Comparison of ENCODE assay signal across 8 cellular contexts in the genomic region with DNA sequence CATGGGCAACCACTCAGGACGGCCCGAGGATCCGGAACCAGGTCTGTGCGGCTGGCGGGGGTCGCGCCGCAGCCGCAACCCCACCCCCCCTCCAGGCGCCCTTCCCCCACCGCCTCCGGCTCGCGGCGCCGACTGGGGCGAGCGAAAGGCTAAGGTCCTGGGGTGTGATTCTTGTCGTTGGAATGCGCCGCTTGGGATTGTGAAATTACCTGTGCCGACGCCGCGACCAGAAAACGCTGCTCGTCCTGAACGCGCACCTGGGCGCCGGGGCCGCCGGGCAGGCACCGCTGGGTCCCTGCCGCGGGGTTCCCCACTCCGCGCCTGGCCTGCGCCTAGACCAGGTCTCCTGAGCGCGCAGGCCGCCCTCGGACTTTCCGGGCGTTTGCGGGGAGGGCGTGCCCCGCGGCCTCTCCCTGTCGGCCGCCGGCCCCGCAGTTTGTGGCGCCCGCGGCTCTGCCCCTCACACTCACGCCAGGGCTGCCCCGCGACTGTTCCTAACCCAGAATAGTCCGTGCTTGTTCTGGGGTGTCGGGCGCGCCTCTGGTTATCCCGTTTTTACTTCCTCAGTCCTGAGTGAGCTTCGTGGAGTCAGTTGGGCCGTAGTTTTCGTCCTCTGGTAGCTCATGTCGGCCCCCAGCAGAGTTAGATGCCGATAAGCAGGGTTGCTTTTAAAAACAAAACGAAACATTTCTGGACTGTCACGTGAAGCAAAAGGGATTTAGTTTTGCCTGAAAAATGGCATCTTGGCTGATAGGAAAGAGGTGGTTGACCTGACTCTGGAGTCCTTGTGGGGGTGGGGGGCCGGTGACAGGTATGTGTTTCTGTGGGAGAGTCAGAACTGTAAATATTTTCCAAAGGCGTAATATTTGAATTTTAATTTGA.
DNase-seq lines count a peak whose midpoint lies in the region; ATAC-seq and TF ChIP-seq lines count a peak whose summit lies in the region.

No MANE protein-coding gene starts in this region.

- peak overlapping the region; percentile 75 for H3K9ac ChIP-seq in BLaER1

- peaks cover 21% of the 10 kb centered on the region for H3K27me3 Mint-ChIP-seq in stimulated activated naive CD8-positive, alpha-beta T cell treated with anti-CD3 and anti-CD28 coated beads, Interleukin-15, amount 100 ng/mL, for 72 hours

- H3K27ac Mint-ChIP-seq in stimulated activated naive CD8-positive, alpha-beta T cell treated with anti-CD3 and anti-CD28 coated beads, Interleukin-15, amount 100 ng/mL, for 72 hours = peak overlapping the region; percentile 30 to 87

- peak; percentile 12 for TF ChIP-seq POLR2A in GM19099 (IDR thresholded peaks at IDR 0.05; ENCODE audit: extremely low read depth, insufficient read length, low read depth)

- peaks cover 38% of the 10 kb centered on the region for H4K20me1 ChIP-seq in BLaER1

- no peaks in the 10 kb centered on the region for H3K9me3 ChIP-seq in BLaER1

- no peaks in the 10 kb centered on the region for H3K9me3 Mint-ChIP-seq in stimulated activated naive CD8-positive, alpha-beta T cell treated with anti-CD3 and anti-CD28 coated beads, Interleukin-15, amount 100 ng/mL, for 72 hours

- DNase-seq in dorsolateral prefrontal cortex (no peak), lung microvascular endothelial cell (ENCODE audit: low read depth in 2 of 2) (peak; percentile 7 to 11), dedifferentiated amniotic fluid mesenchymal stem cell (ENCODE audit: extremely low spot score) (no peak)
- peak; percentile 24 to 31 for DNase-seq in stimulated activated naive CD8-positive, alpha-beta T cell treated with anti-CD3 and anti-CD28 coated beads, Interleukin-15, amount 100 ng/mL, for 72 hours

- peaks cover 6% of the 10 kb centered on the region for H3K4me1 Mint-ChIP-seq in stimulated activated naive CD8-positive, alpha-beta T cell treated with anti-CD3 and anti-CD28 coated beads, Interleukin-15, amount 100 ng/mL, for 72 hours

- no peaks in the 10 kb centered on the region for H3K36me3 ChIP-seq in BLaER1

- ATAC-seq in HG03280 (IDR thresholded peaks at IDR 0.05; ENCODE audit: unreplicated experiment) = peak; percentile 16
- ATAC-seq in SK-N-SH treated with all-trans-retinoic acid at 6 μM for 48 hours = peak; percentile 64
- peak; percentile 33 for ATAC-seq in stimulated activated naive CD8-positive, alpha-beta T cell treated with anti-CD3 and anti-CD28 coated beads, Interleukin-15, amount 100 ng/mL, for 72 hours

- H3K4me1 ChIP-seq in BLaER1 = peaks cover 9% of the 10 kb centered on the region

- H3K27ac ChIP-seq in BLaER1 (no peak overlapping the region; the same call in 1 of the 2 replicates), dorsolateral prefrontal cortex (peak overlapping the region in 56 of 59 donors; percentile 6 to 91 (median 81))

- intact Hi-C loops in dorsolateral prefrontal cortex (cut with DNase I) = loop anchor here (2.0 kb wide), 1 partner anchor 32 kb away; no protein-coding TSS in a partner anchor

- TF ChIP-seq CTCF in dorsolateral prefrontal cortex (IDR thresholded peaks at IDR 0.05 in 54 of 56, conservative IDR thresholded peaks at IDR 0.05 in 2 of 56; ENCODE audit: low read depth in 1 of 56, partially characterized antibody in 56 of 56) = peak in 1 of 56 donors; percentile 1

- H3K4me3 Mint-ChIP-seq in stimulated activated naive CD8-positive, alpha-beta T cell treated with anti-CD3 and anti-CD28 coated beads, Interleukin-15, amount 100 ng/mL, for 72 hours = peak overlapping the region; percentile 85 to 90

- peaks cover 11% of the 10 kb centered on the region for H3K27me3 ChIP-seq in BLaER1
- H3K27me3 ChIP-seq in dorsolateral prefrontal cortex = no peaks in the 10 kb centered on the region

- peak overlapping the region; percentile 78 for H3K4me3 ChIP-seq in BLaER1
- peak overlapping the region; percentile 63 to 92 (median 81) for H3K4me3 ChIP-seq in dorsolateral prefrontal cortex

- peak overlapping the region; percentile 100 for H3K4me2 ChIP-seq in BLaER1

TF ChIP-seq in SK-N-SH treated with all-trans-retinoic acid at 6 μM for 48 hours, 23 proteins besides CTCF, POLR2A, EP300 and RAD21:
- TF ChIP-seq OSR1 (CRISPR knock-in tag; IDR thresholded peaks at IDR 0.05) (no peak), ZNF8 (CRISPR knock-in tag; IDR thresholded peaks at IDR 0.05) (no peak), CREB5 (CRISPR knock-in tag; IDR thresholded peaks at IDR 0.05; ENCODE audit: low read depth) (no peak), ZC3H10 (CRISPR knock-in tag; IDR thresholded peaks at IDR 0.05) (no peak), SNAI2 (CRISPR knock-in tag; IDR thresholded peaks at IDR 0.05) (no peak), ZNF565 (CRISPR knock-in tag; conservative IDR thresholded peaks at IDR 0.05; ENCODE audit: low read depth) (no peak), PPARA (CRISPR knock-in tag; IDR thresholded peaks at IDR 0.05; ENCODE audit: borderline replicate concordance) (no peak), ZFP3 (CRISPR knock-in tag; IDR thresholded peaks at IDR 0.05) (no peak), ZFP30 (CRISPR knock-in tag; IDR thresholded peaks at IDR 0.05) (no peak), PATZ1 (CRISPR knock-in tag; IDR thresholded peaks at IDR 0.05; ENCODE audit: borderline replicate concordance) (no peak)
- TF ChIP-seq, protein P1, sequence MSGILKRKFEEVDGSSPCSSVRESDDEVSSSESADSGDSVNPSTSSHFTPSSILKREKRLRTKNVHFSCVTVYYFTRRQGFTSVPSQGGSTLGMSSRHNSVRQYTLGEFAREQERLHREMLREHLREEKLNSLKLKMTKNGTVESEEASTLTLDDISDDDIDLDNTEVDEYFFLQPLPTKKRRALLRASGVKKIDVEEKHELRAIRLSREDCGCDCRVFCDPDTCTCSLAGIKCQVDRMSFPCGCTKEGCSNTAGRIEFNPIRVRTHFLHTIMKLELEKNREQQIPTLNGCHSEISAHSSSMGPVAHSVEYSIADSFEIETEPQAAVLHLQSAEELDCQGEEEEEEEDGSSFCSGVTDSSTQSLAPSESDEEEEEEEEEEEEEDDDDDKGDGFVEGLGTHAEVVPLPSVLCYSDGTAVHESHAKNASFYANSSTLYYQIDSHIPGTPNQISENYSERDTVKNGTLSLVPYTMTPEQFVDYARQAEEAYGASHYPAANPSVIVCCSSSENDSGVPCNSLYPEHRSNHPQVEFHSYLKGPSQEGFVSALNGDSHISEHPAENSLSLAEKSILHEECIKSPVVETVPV (CRISPR knock-in tag; IDR thresholded peaks at IDR 0.05) = no peak

Comparison
In these comparisons a context has a peak if more than half of its experiments do, and no peak if none do; other contexts are left out.
1. DNase-seq: peak in lung microvascular endothelial cell (2 of 2) and stimulated activated naive CD8-positive, alpha-beta T cell treated with anti-CD3 and anti-CD28 coated beads, Interleukin-15, amount 100 ng/mL, for 72 hours (2 of 2); none in dorsolateral prefrontal cortex (0 of 10) and dedifferentiated amniotic fluid mesenchymal stem cell (single experiment).
2. Peak in every context shown above with its lines, with median percentiles within 50 percentile points of each other: ATAC-seq.